Comparison of ENCODE assay signal across 13 cellular contexts in genomic region chr3:5051772-5052171, GRCh38.
DNase-seq lines count a peak whose midpoint lies in the region.
"Had no signal": no experiment of that assay in that cellular context is flagged by ENCODE, and none has a peak within 500 bp of the region (broad histone marks: within the 10 kb centered on the region; RNA-seq: fewer than 3 reads in every experiment).

No MANE protein-coding gene starts in this region.

- peak overlapping the region; percentile 96 for H3K27ac ChIP-seq in GM23248
- H3K27ac ChIP-seq: 22Rv1, HL-60 had no signal

- in situ Hi-C loops in GM23248 (cut with MboI): loop anchor here (25.0 kb wide), 1 partner anchor 714 kb away; no protein-coding TSS in a partner anchor

- peak; percentile 17 for DNase-seq in DMS 273 (lab: John Stamatoyannopoulos, UW; ENCODE audit: unreplicated experiment)
- DNase-seq in DMS 273 treated with DMSO at 0.1 percent for 48 hours (lab: John Stamatoyannopoulos, UW): no peak
- peak; percentile 30 for DNase-seq in GM23248
- DNase-seq in RKO (ENCODE audit: low spot score): peak; percentile 23
- peak; percentile 35 for DNase-seq in putamen (ENCODE audit: low spot score)
- DNase-seq in NCI-H1930 (lab: John Stamatoyannopoulos, UW): no peak
- DNase-seq in D341Med (ENCODE audit: low spot score): no peak
- DNase-seq in NCI-H2081 treated with DMSO at 0.1 percent for 48 hours (lab: John Stamatoyannopoulos, UW): no peak
- DNase-seq: activated CD4-positive, alpha-beta T cell treated with anti-CD3 and anti-CD28 coated beads, Interleukin-2, amount 50 U/mL, for 1 hour; NCI-H146 had no signal

- WGBS in GM23248 (ENCODE audit: low coverage in 1 of 2, low lambda C conversion rate in 2 of 2, missing lambda C conversion rate in 2 of 2), 2 experiments: 92 to 94% methylated on average over 3 of the region's 3 CpGs

- H3K9ac ChIP-seq in GM23248: peak overlapping the region; percentile 75; the same call in 1 of the 2 replicates

- H4K20me1 ChIP-seq in GM23248 (ENCODE audit: insufficient read depth): no peaks in the 10 kb centered on the region

- no peak overlapping the region for H3K4me2 ChIP-seq in GM23248 (ENCODE audit: unreplicated experiment)

- H3K9me2 ChIP-seq in GM23248 (ENCODE audit: insufficient read depth): no peaks in the 10 kb centered on the region

- no peak overlapping the region for H3K4me3 ChIP-seq in GM23248
- H3K4me3 ChIP-seq: ascending aorta had no signal

- no peaks in the 10 kb centered on the region for H3K9me3 ChIP-seq in GM23248 (ENCODE audit: low read depth)
- H3K9me3 ChIP-seq: ascending aorta had no signal

- no peak overlapping the region for H2AFZ ChIP-seq in GM23248

- H3K27me3 ChIP-seq in GM23248 (replicated peaks; ENCODE audit: insufficient read depth): no peaks in the 10 kb centered on the region
- H3K27me3 ChIP-seq: ascending aorta had no signal

- H3K79me2 ChIP-seq in GM23248 (ENCODE audit: insufficient read depth): no peaks in the 10 kb centered on the region

- peaks cover 22% of the 10 kb centered on the region for H3F3A ChIP-seq in GM23248 (ENCODE audit: insufficient read depth)

- peaks cover 41% of the 10 kb centered on the region for H3K4me1 ChIP-seq in GM23248 (ENCODE audit: insufficient read depth)
- H3K4me1 ChIP-seq: ascending aorta had no signal

- H3K36me3 ChIP-seq in GM23248 (ENCODE audit: low read depth): no peaks in the 10 kb centered on the region
- H3K36me3 ChIP-seq: ascending aorta had no signal

Comparison
In these comparisons a context has a peak if more than half of its experiments do, and no peak if none do; other contexts are left out.
1. DNase-seq: peak in DMS 273 (single experiment), GM23248 (single experiment), RKO (single experiment) and putamen (single experiment); none in DMS 273 treated with DMSO at 0.1 percent for 48 hours (single experiment), NCI-H1930 (0 of 2), D341Med (single experiment) and NCI-H2081 treated with DMSO at 0.1 percent for 48 hours (single experiment).